1 cellular context compared by ENCODE assay signal in the genomic region with DNA sequence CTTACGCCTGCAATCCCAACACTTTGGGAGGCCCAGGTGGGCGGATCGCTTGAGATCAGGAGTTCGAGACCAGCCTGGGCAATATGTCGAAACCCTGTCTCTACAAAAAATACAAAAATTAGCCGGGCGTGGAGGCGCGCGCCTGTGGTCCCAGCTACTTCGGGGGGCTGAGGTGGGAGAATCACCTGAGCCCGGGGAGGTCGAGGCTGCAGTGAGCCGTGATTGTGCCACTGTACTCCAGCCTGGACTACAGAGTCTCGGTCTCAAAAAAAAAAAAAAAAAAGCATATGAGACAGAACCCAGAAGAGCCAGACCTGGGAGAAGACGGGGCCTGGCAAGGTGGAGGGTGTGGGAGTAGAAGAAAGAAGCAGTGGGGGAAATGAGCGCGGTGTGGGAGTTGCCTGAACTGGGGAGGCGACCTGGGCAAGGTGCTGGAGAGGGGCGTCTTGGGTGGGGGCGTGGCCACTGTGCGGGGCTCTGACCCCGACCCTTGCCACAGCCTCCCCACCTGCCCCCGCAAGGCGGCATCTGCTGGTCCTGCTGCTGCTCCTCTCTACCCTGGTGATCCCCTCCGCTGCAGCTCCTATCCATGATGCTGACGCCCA.
TF ChIP-seq lines count a peak whose summit lies in the region.

No MANE protein-coding gene starts in this region.

TF ChIP-seq in H1, 55 proteins besides CTCF, POLR2A, EP300 and RAD21:
- TF ChIP-seq JUND (IDR thresholded peaks at IDR 0.05; ENCODE audit: low read length) (no peak), SAP30 (IDR thresholded peaks at IDR 0.05; ENCODE audit: insufficient read depth, insufficient replicate concordance, low read length) (no peak), ASH2L (IDR thresholded peaks at IDR 0.05; ENCODE audit: low read length) (no peak), CTBP2 (IDR thresholded peaks at IDR 0.05; ENCODE audit: borderline replicate concordance, insufficient read depth, insufficient read length, low read length) (no peak), GABPA (IDR thresholded peaks at IDR 0.05; ENCODE audit: borderline replicate concordance, insufficient read depth, low read length) (no peak), ZNF274 (IDR thresholded peaks at IDR 0.05; ENCODE audit: borderline replicate concordance, extremely low read depth, low read length) (no peak), KDM1A (IDR thresholded peaks at IDR 0.05; ENCODE audit: borderline replicate concordance, low read length) (0 out of 2 replicates have a peak, but pooled peaks have one; percentile 6), HDAC6 (IDR thresholded peaks at IDR 0.05; ENCODE audit: low read depth, low read length) (no peak), SRF (IDR thresholded peaks at IDR 0.05; ENCODE audit: low read depth, low read length) (no peak), CBX5 (IDR thresholded peaks at IDR 0.05; ENCODE audit: low read depth, low read length) (no peak), RXRA (IDR thresholded peaks at IDR 0.05; ENCODE audit: insufficient read depth, low read depth, low read length) (no peak), RBBP5 (IDR thresholded peaks at IDR 0.05; ENCODE audit: borderline replicate concordance, low read depth, low read length) (0 out of 2 replicates have a peak, but pooled peaks have one; percentile 21), CEBPB (IDR thresholded peaks at IDR 0.05; ENCODE audit: low read depth, low read length) (0 out of 2 replicates have a peak, but pooled peaks have one; percentile 14), POLR2AphosphoS5 (IDR thresholded peaks at IDR 0.05; ENCODE audit: low read depth, low read length) (no peak), CHD2 (IDR thresholded peaks at IDR 0.05; ENCODE audit: low read length) (no peak), SUZ12 (IDR thresholded peaks at IDR 0.05; ENCODE audit: low read length) (no peak), EGR1 (IDR thresholded peaks at IDR 0.05; ENCODE audit: borderline replicate concordance, low read depth, low read length) (no peak), TAF1 (IDR thresholded peaks at IDR 0.05; ENCODE audit: low read depth, low read length) (no peak), RNF2 (IDR thresholded peaks at IDR 0.05; ENCODE audit: borderline replicate concordance, low read depth, low read length, missing control alignments, poor library complexity, severe bottlenecking) (no peak), SP1 (IDR thresholded peaks at IDR 0.05; ENCODE audit: low read depth, low read length) (no peak), FOSL1 (IDR thresholded peaks at IDR 0.05; ENCODE audit: insufficient read depth, low read depth, low read length) (no peak)
